ENCODE assay signal across 1 cellular context in the genomic region with DNA sequence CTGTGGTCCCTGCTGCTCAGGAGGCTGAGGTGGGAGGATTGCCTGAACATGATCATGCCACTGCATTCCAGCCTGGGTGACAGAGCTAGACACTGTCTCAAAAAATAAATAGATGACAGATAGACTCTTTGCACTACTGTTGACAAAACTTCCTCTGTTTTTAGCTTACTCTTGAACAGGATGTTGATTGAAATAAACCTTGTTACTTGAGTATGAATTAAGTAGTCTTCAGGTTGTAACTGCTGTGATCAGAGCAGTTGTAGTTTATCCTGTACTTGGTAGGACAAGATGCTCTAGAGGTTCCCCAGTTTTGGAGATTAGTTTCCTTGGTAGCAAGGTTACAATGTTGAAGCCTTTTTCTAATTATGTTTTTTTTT.
TF ChIP-seq lines count a peak whose summit lies in the region.

No MANE protein-coding gene starts in this region.

TF ChIP-seq in GM23338, 12 proteins besides CTCF, POLR2A, EP300 and RAD21 (continued from another document):
- no peak for TF ChIP-seq EZH2phosphoT487 (IDR thresholded peaks at IDR 0.05; ENCODE audit: unreplicated experiment)
TF ChIP-seq in GM23338: peak in this region for 0.
